ENCODE assay signal across 20 cellular contexts in genomic region chr12:116099664-116100432, GRCh38.
DNase-seq lines count a peak whose midpoint lies in the region; ATAC-seq and TF ChIP-seq lines count a peak whose summit lies in the region.
"Had no signal": no experiment of that assay in that cellular context is flagged by ENCODE, and none has a peak within 500 bp of the region (broad histone marks: within the 10 kb centered on the region; RNA-seq: fewer than 3 reads in every experiment).

No MANE protein-coding gene starts in this region.

- H3K27me3 Mint-ChIP-seq in WTC11 (ENCODE audit: low read depth) (no peaks in the 10 kb centered on the region), endothelial cell (ENCODE audit: unreplicated experiment) (no peaks in the 10 kb centered on the region)
- H3K27me3 Mint-ChIP-seq in stimulated activated naive CD8-positive, alpha-beta T cell treated with anti-CD3 and anti-CD28 coated beads, Interleukin-15, Interleukin-2, amounts not matched to agents 100 ng/mL and 50 ng/mL, for 24 hours, result no peaks in the 10 kb centered on the region
- H3K27me3 Mint-ChIP-seq: B cell had no signal

- H3K36me3 Mint-ChIP-seq in WTC11, result no peaks in the 10 kb centered on the region
- H3K36me3 Mint-ChIP-seq in endothelial cell (ENCODE audit: low read depth, unreplicated experiment), result no peaks in the 10 kb centered on the region
- peaks cover 16% of the 10 kb centered on the region for H3K36me3 Mint-ChIP-seq in stimulated activated naive CD8-positive, alpha-beta T cell treated with anti-CD3 and anti-CD28 coated beads, Interleukin-15, Interleukin-2, amounts not matched to agents 100 ng/mL and 50 ng/mL, for 24 hours (ENCODE audit: low read depth)

- H3K9me3 ChIP-seq in cardiac muscle cell (ENCODE audit: low read depth), result no peaks in the 10 kb centered on the region
- H3K9me3 ChIP-seq: ovary, upper lobe of left lung had no signal

- peaks cover 3% of the 10 kb centered on the region for H3K36me3 ChIP-seq in cardiac muscle cell
- H3K36me3 ChIP-seq: ovary, WERI-Rb-1 had no signal

- POLR2A ChIA-PET in WTC11 (lab: Charles Lee), result no interaction called here

- H3K27ac ChIP-seq in cardiac muscle cell, result peak overlapping the region; percentile 38
- H3K27ac ChIP-seq: coronary artery, ovary, upper lobe of left lung, WERI-Rb-1 had no signal

- no peak overlapping the region for H3K4me3 ChIP-seq in cardiac muscle cell
- H3K4me3 ChIP-seq: coronary artery, lung, ovary, upper lobe of left lung had no signal

- peaks cover 12% of the 10 kb centered on the region for H3K4me1 Mint-ChIP-seq in WTC11
- H3K4me1 Mint-ChIP-seq in endothelial cell (ENCODE audit: unreplicated experiment), result peaks cover 3% of the 10 kb centered on the region
- peaks cover 37% of the 10 kb centered on the region for H3K4me1 Mint-ChIP-seq in stimulated activated naive CD8-positive, alpha-beta T cell treated with anti-CD3 and anti-CD28 coated beads, Interleukin-15, Interleukin-2, amounts not matched to agents 100 ng/mL and 50 ng/mL, for 24 hours (ENCODE audit: low read depth)

- H3K4me1 ChIP-seq in cardiac muscle cell (ENCODE audit: low read depth), result peaks cover 19% of the 10 kb centered on the region

- CTCF ChIA-PET in WTC11 (lab: Charles Lee), result interaction anchor here (0.8 kb wide), 1 partner anchor 9 kb away, joined by 3 read pairs; no protein-coding TSS in a partner anchor

- H3K4me3 Mint-ChIP-seq in WTC11 (no peak overlapping the region), endothelial cell (ENCODE audit: unreplicated experiment) (no peak overlapping the region)
- H3K4me3 Mint-ChIP-seq in stimulated activated naive CD8-positive, alpha-beta T cell treated with anti-CD3 and anti-CD28 coated beads, Interleukin-15, Interleukin-2, amounts not matched to agents 100 ng/mL and 50 ng/mL, for 24 hours, result no peak overlapping the region
- H3K4me3 Mint-ChIP-seq: B cell had no signal

- H3K27ac Mint-ChIP-seq in WTC11, result 0 out of 2 replicates have a peak overlapping the region, but pooled peaks have one; percentile 4
- peak overlapping the region; percentile 36 for H3K27ac Mint-ChIP-seq in endothelial cell (ENCODE audit: unreplicated experiment)
- peak overlapping the region; percentile 82 for H3K27ac Mint-ChIP-seq in stimulated activated naive CD8-positive, alpha-beta T cell treated with anti-CD3 and anti-CD28 coated beads, Interleukin-15, Interleukin-2, amounts not matched to agents 100 ng/mL and 50 ng/mL, for 24 hours
- H3K27ac Mint-ChIP-seq: B cell had no signal

- no peak for ATAC-seq in left cardiac atrium
- ATAC-seq in WTC11, result no peak

- TF ChIP-seq CTCF in cardiac muscle cell (IDR thresholded peaks at IDR 0.05; ENCODE audit: low read depth, low read length), result no peak
- TF ChIP-seq CTCF in WTC11 (IDR thresholded peaks at IDR 0.05), result no peak
- no peak for TF ChIP-seq CTCF in endothelial cell (IDR thresholded peaks at IDR 0.05; ENCODE audit: unreplicated experiment)

- DNase-seq in cardiac muscle cell (ENCODE audit: low read depth in 1 of 2, low spot score in 1 of 2), result peak in 1 of 2 donors; percentile 62
- no peak for DNase-seq in left cardiac atrium
- DNase-seq in WTC11 (ENCODE audit: low spot score), result no peak
- DNase-seq in endothelial cell (ENCODE audit: low spot score), result no peak
- DNase-seq in SK-N-DZ (ENCODE audit: low spot score), result no peak
- no peak for DNase-seq in GDM1 (lab: John Stamatoyannopoulos, UW)
- DNase-seq: activated naive CD4-positive, alpha-beta T cell treated with Interleukin-2 at 50 U/mL for 16 hours; COR-L47; EL; NCI-H1105; NCI-H774; ovary; SHP77; stimulated activated CD4-positive, alpha-beta T cell treated with anti-CD3 and anti-CD28 coated beads, Interleukin-1b, Interleukin-23, amount 100 ng/mL, for 48 hours; upper lobe of left lung; WERI-Rb-1 had no signal

- H3K9me3 Mint-ChIP-seq in WTC11 (no peaks in the 10 kb centered on the region), endothelial cell (ENCODE audit: unreplicated experiment) (no peaks in the 10 kb centered on the region)
- no peaks in the 10 kb centered on the region for H3K9me3 Mint-ChIP-seq in stimulated activated naive CD8-positive, alpha-beta T cell treated with anti-CD3 and anti-CD28 coated beads, Interleukin-15, Interleukin-2, amounts not matched to agents 100 ng/mL and 50 ng/mL, for 24 hours

- intact Hi-C loops in left cardiac atrium (cut with DNase I), result no loop called here

- H3K27me3 ChIP-seq in cardiac muscle cell, result no peaks in the 10 kb centered on the region
- H3K27me3 ChIP-seq: ovary, upper lobe of left lung had no signal

TF ChIP-seq in WTC11, 78 proteins besides CTCF, POLR2A, EP300 and RAD21:
- TF ChIP-seq FOXP1 (CRISPR knock-in tag; IDR thresholded peaks at IDR 0.05; ENCODE audit: borderline replicate concordance), result no peak
- no peak for TF ChIP-seq FOXJ3 (CRISPR knock-in tag; IDR thresholded peaks at IDR 0.05; ENCODE audit: borderline replicate concordance)
- TF ChIP-seq ZSCAN18 (CRISPR knock-in tag; IDR thresholded peaks at IDR 0.05), result no peak

Comparison
In these comparisons a context has a peak if more than half of its experiments do, and no peak if none do; other contexts are left out.
1. H3K27ac Mint-ChIP-seq: peak in every context shown above with its lines; median percentile 82 in stimulated activated naive CD8-positive, alpha-beta T cell treated with anti-CD3 and anti-CD28 coated beads, Interleukin-15, Interleukin-2, amounts not matched to agents 100 ng/mL and 50 ng/mL, for 24 hours; 36 in endothelial cell; 4 in WTC11.